In the genomic region with DNA sequence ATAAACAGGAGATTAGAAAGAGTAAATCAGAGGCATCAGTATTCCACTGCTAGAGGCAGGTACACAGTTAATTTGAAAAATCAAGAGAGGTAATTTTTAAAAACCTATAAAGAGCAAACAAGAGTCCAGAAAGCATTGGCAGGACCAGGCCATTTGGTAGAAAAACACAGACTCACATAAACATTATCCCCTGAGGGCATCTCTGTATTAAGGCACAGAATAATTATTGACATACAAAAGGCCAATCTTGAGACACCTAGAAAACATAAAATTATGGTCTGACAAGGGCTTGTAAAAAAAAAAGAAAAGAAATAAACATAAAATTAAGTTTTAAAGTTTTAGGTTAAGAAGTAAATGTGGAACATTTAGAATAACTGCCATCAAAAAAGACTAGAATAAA, we compare ENCODE assay signal across 20 cellular contexts.
DNase-seq lines count a peak whose midpoint lies in the region; ATAC-seq and TF ChIP-seq lines count a peak whose summit lies in the region.
"Had no signal": no experiment of that assay in that cellular context is flagged by ENCODE, and none has a peak within 500 bp of the region (broad histone marks: within the 10 kb centered on the region; RNA-seq: fewer than 3 reads in every experiment).

No MANE protein-coding gene starts in this region.

- no peak overlapping the region for H3K9ac ChIP-seq in SK-N-SH
- H3K9ac ChIP-seq: BLaER1 treated with 17β-estradiol and CSF1 and Interleukin-3, amounts not matched to agents 10 nM and 100 nM had no signal

- H3K9me3 ChIP-seq in SK-N-SH (no peaks in the 10 kb centered on the region), T-helper 17 cell (ENCODE audit: control insufficient read depth, low read length, poor library complexity, severe bottlenecking) (no peaks in the 10 kb centered on the region)
- H3K9me3 ChIP-seq: A549, Caco-2 had no signal

- H3K27ac Mint-ChIP-seq in glutamatergic neuron (ENCODE audit: unreplicated experiment) (peak overlapping the region; percentile 34), T-helper 17 cell (no peak overlapping the region)
- H3K27ac Mint-ChIP-seq in activated T-helper 17 cell treated with anti-CD3 and anti-CD28 coated beads, Interleukin-2, amount 50 U/mL, for 72 hours: no peak overlapping the region
- H3K27ac Mint-ChIP-seq: B cell; CD4-positive, alpha-beta T cell; CD8-positive, alpha-beta T cell had no signal

- no peaks in the 10 kb centered on the region for H3K79me2 ChIP-seq in SK-N-SH (ENCODE audit: insufficient read depth)

- POLR2A ChIA-PET in SK-N-SH (lab: Yijun Ruan, JAX): no interaction called here

- TF ChIP-seq CTCF in SK-N-SH (IDR thresholded peaks at IDR 0.05) (no peak), glutamatergic neuron (IDR thresholded peaks at IDR 0.05; ENCODE audit: partially characterized antibody, unreplicated experiment) (no peak)

- H3K9me3 Mint-ChIP-seq in glutamatergic neuron (ENCODE audit: unreplicated experiment): peaks cover 8% of the 10 kb centered on the region
- H3K9me3 Mint-ChIP-seq in activated T-helper 17 cell treated with anti-CD3 and anti-CD28 coated beads, Interleukin-2, amount 50 U/mL, for 72 hours: no peaks in the 10 kb centered on the region
- H3K9me3 Mint-ChIP-seq: CD4-positive, alpha-beta T cell; CD8-positive, alpha-beta T cell had no signal

- no peak for TF ChIP-seq EP300 in SK-N-SH (IDR thresholded peaks at IDR 0.05; ENCODE audit: borderline replicate concordance in 1 of 2, low read depth in 1 of 2, low read length in 1 of 2)

- peaks cover 3 to 4% of the 10 kb centered on the region in 2 experiments; a peak in 3 of 4 replicates for H3K4me1 ChIP-seq in SK-N-SH (ENCODE audit: control insufficient read depth in 1 of 2, insufficient read depth in 2 of 2, low read depth in 1 of 2, low read length in 1 of 2)
- H3K4me1 ChIP-seq: Caco-2 had no signal

- no peak overlapping the region for H3K4me2 ChIP-seq in SK-N-SH
- H3K4me2 ChIP-seq: A549; BLaER1 treated with 17β-estradiol and CSF1 and Interleukin-3, amounts not matched to agents 10 nM and 100 nM had no signal

- TF ChIP-seq RAD21 in SK-N-SH (IDR thresholded peaks at IDR 0.05; ENCODE audit: low read length): no peak

- peaks cover 5% of the 10 kb centered on the region for H3F3A ChIP-seq in SK-N-SH (replicated peaks; ENCODE audit: insufficient read depth)

- peaks cover 8% of the 10 kb centered on the region for H3K36me3 Mint-ChIP-seq in glutamatergic neuron (ENCODE audit: unreplicated experiment)
- peaks cover 6% of the 10 kb centered on the region for H3K36me3 Mint-ChIP-seq in activated T-helper 17 cell treated with anti-CD3 and anti-CD28 coated beads, Interleukin-2, amount 50 U/mL, for 72 hours (ENCODE audit: low read depth)
- H3K36me3 Mint-ChIP-seq in T-helper 17 cell (ENCODE audit: low read depth): peaks cover 2% of the 10 kb centered on the region
- H3K36me3 Mint-ChIP-seq: CD8-positive, alpha-beta T cell had no signal

- H3K36me3 ChIP-seq in SK-N-SH (replicated peaks in 1 of 2; ENCODE audit: control insufficient read depth in 1 of 2, insufficient read depth in 2 of 2, low read length in 1 of 2): no peaks in the 10 kb centered on the region

- no peaks in the 10 kb centered on the region for H4K20me1 ChIP-seq in SK-N-SH (ENCODE audit: insufficient read depth)

- DNase-seq in SK-N-SH (peak; percentile 35), NCI-H146 (lab: John Stamatoyannopoulos, UW) (peak; percentile 40), NCI-H69 (lab: John Stamatoyannopoulos, UW) (peak; percentile 71), glutamatergic neuron (no peak), T-helper 17 cell (no peak)
- DNase-seq: AML-193; Caco-2; Calu3; CD4-positive, alpha-beta T cell; CD8-positive, alpha-beta T cell; DMS79 treated with DMSO at 0.1 percent for 48 hours; GF-D8 had no signal

- H3K4me3 ChIP-seq in SK-N-SH (ENCODE audit: low read depth in 2 of 2, low read length in 1 of 2): no peak overlapping the region
- H3K4me3 ChIP-seq: A549; BLaER1 treated with 17β-estradiol and CSF1 and Interleukin-3, amounts not matched to agents 10 nM and 100 nM had no signal

- H3K27me3 Mint-ChIP-seq in glutamatergic neuron (ENCODE audit: unreplicated experiment): no peaks in the 10 kb centered on the region
- H3K27me3 Mint-ChIP-seq in activated T-helper 17 cell treated with anti-CD3 and anti-CD28 coated beads, Interleukin-2, amount 50 U/mL, for 72 hours: peaks cover 13% of the 10 kb centered on the region
- H3K27me3 Mint-ChIP-seq in T-helper 17 cell: peaks cover 25% of the 10 kb centered on the region

- H3K4me3 Mint-ChIP-seq in glutamatergic neuron (ENCODE audit: unreplicated experiment): no peak overlapping the region
- H3K4me3 Mint-ChIP-seq in activated T-helper 17 cell treated with anti-CD3 and anti-CD28 coated beads, Interleukin-2, amount 50 U/mL, for 72 hours: no peak overlapping the region
- H3K4me3 Mint-ChIP-seq in T-helper 17 cell: no peak overlapping the region
- H3K4me3 Mint-ChIP-seq: B cell; CD4-positive, alpha-beta T cell; CD8-positive, alpha-beta T cell had no signal

- H3K27ac ChIP-seq in SK-N-SH (ENCODE audit: low read depth in 2 of 2, low read length in 1 of 2): 0 out of 4 replicates have a peak overlapping the region, but pooled peaks of 1 of the 2 experiments have one; percentile 14
- H3K27ac ChIP-seq: 22Rv1; A549; BLaER1 treated with 17β-estradiol and CSF1 and Interleukin-3, amounts not matched to agents 10 nM and 100 nM; C4-2B had no signal

- ATAC-seq in SK-N-SH treated with all-trans-retinoic acid at 6 μM for 48 hours (no peak), HG03280 (IDR thresholded peaks at IDR 0.05; ENCODE audit: unreplicated experiment) (no peak), T-helper 17 cell (no peak)
- ATAC-seq in activated T-helper 17 cell treated with anti-CD3 and anti-CD28 coated beads, Interleukin-2, amount 50 U/mL, for 72 hours (replicated peaks): no peak
- ATAC-seq: A549; CD8-positive, alpha-beta T cell had no signal

- H3K4me1 Mint-ChIP-seq in glutamatergic neuron (ENCODE audit: low read depth, unreplicated experiment) (peaks cover 35% of the 10 kb centered on the region), T-helper 17 cell (peaks cover 5% of the 10 kb centered on the region)
- no peaks in the 10 kb centered on the region for H3K4me1 Mint-ChIP-seq in activated T-helper 17 cell treated with anti-CD3 and anti-CD28 coated beads, Interleukin-2, amount 50 U/mL, for 72 hours

- H2AFZ ChIP-seq in SK-N-SH (ENCODE audit: low read depth): no peak overlapping the region

- CTCF ChIA-PET in SK-N-SH (lab: Yijun Ruan, JAX): no interaction called here

- H3K27me3 ChIP-seq in SK-N-SH (ENCODE audit: insufficient read depth): no peaks in the 10 kb centered on the region

- no peaks in the 10 kb centered on the region for H3K9me2 ChIP-seq in SK-N-SH

TF ChIP-seq in SK-N-SH, 30 proteins besides CTCF, POLR2A, EP300 and RAD21:
- TF ChIP-seq SIN3A (IDR thresholded peaks at IDR 0.05; ENCODE audit: borderline replicate concordance, low read depth, low read length) (no peak), CHD2 (IDR thresholded peaks at IDR 0.05; ENCODE audit: low read length, partially characterized antibody) (no peak)

TF ChIP-seq in SK-N-SH treated with all-trans-retinoic acid at 6 μM for 48 hours, 23 proteins besides CTCF, POLR2A, EP300 and RAD21 (continues in another document):
- TF ChIP-seq, protein P1, sequence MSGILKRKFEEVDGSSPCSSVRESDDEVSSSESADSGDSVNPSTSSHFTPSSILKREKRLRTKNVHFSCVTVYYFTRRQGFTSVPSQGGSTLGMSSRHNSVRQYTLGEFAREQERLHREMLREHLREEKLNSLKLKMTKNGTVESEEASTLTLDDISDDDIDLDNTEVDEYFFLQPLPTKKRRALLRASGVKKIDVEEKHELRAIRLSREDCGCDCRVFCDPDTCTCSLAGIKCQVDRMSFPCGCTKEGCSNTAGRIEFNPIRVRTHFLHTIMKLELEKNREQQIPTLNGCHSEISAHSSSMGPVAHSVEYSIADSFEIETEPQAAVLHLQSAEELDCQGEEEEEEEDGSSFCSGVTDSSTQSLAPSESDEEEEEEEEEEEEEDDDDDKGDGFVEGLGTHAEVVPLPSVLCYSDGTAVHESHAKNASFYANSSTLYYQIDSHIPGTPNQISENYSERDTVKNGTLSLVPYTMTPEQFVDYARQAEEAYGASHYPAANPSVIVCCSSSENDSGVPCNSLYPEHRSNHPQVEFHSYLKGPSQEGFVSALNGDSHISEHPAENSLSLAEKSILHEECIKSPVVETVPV (CRISPR knock-in tag; IDR thresholded peaks at IDR 0.05): no peak
- no peak for TF ChIP-seq ZNF8 (CRISPR knock-in tag; IDR thresholded peaks at IDR 0.05)
- TF ChIP-seq ESRRG (CRISPR knock-in tag; IDR thresholded peaks at IDR 0.05): no peak
- TF ChIP-seq, protein P2, sequence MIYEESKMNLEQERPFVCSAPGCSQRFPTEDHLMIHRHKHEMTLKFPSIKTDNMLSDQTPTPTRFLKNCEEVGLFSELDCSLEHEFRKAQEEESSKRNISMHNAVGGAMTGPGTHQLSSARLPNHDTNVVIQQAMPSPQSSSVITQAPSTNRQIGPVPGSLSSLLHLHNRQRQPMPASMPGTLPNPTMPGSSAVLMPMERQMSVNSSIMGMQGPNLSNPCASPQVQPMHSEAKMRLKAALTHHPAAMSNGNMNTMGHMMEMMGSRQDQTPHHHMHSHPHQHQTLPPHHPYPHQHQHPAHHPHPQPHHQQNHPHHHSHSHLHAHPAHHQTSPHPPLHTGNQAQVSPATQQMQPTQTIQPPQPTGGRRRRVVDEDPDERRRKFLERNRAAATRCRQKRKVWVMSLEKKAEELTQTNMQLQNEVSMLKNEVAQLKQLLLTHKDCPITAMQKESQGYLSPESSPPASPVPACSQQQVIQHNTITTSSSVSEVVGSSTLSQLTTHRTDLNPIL (CRISPR knock-in tag; IDR thresholded peaks at IDR 0.05; ENCODE audit: low read depth): no peak
- TF ChIP-seq, protein P3, sequence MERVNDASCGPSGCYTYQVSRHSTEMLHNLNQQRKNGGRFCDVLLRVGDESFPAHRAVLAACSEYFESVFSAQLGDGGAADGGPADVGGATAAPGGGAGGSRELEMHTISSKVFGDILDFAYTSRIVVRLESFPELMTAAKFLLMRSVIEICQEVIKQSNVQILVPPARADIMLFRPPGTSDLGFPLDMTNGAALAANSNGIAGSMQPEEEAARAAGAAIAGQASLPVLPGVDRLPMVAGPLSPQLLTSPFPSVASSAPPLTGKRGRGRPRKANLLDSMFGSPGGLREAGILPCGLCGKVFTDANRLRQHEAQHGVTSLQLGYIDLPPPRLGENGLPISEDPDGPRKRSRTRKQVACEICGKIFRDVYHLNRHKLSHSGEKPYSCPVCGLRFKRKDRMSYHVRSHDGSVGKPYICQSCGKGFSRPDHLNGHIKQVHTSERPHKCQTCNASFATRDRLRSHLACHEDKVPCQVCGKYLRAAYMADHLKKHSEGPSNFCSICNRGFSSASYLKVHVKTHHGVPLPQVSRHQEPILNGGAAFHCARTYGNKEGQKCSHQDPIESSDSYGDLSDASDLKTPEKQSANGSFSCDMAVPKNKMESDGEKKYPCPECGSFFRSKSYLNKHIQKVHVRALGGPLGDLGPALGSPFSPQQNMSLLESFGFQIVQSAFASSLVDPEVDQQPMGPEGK (CRISPR knock-in tag; IDR thresholded peaks at IDR 0.05; ENCODE audit: borderline replicate concordance): no peak
- no peak for TF ChIP-seq ZC3H10 (CRISPR knock-in tag; IDR thresholded peaks at IDR 0.05)
- TF ChIP-seq PPARA (CRISPR knock-in tag; IDR thresholded peaks at IDR 0.05; ENCODE audit: borderline replicate concordance): no peak
- TF ChIP-seq ISL1 (CRISPR knock-in tag; IDR thresholded peaks at IDR 0.05): no peak
- TF ChIP-seq ARNTL (CRISPR knock-in tag; IDR thresholded peaks at IDR 0.05; ENCODE audit: borderline replicate concordance, low read depth): no peak

Comparison
In these comparisons a context has a peak if more than half of its experiments do, and no peak if none do; other contexts are left out.
1. DNase-seq: peak in SK-N-SH (single experiment), NCI-H146 (single experiment) and NCI-H69 (single experiment); none in glutamatergic neuron (single experiment) and T-helper 17 cell (0 of 3).